1 cellular context compared by ENCODE assay signal in the genomic region with DNA sequence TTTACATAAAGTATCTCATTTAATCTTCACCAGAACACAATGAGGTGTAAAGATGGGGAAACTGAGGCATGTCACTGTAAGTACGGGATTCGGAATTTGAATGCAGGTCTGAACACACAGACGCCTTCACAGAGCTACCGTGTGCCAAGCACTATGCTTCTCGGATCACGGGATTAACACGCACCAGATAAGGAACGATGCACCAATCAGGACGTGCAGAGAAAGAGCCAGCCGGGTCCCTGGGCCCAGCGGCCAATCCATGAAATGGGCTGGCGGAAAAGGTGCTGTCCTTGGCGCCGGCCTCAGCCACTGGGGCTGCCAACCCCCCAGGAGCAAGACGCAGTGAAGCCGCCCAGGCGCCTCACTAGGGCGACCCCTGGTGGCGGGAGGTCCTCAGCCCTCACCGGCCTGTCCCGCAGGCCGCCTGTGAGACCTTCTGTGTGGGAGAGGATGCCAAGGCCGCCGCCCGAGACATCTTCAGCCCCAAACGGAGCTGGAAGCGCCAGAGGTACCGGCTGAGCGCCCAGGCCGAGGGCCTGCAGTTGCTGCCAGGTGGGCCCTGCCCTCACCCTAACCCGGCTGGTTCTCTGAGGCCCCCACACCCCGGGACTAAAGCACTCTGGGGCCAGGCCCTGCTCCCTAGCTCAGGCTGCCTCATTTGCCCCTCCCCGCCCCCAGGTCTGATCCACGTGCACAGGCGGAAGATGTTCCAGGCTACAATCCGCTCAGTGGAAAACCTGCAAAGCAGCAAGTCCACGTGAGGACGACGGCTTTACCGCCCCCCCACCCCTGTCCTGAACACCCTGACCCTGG.
TF ChIP-seq lines count a peak whose summit lies in the region.

No MANE protein-coding gene starts in this region.

TF ChIP-seq in K562, 482 proteins besides CTCF, POLR2A, EP300 and RAD21 (continued from another document and continues in another):
- TF ChIP-seq, protein P1, sequence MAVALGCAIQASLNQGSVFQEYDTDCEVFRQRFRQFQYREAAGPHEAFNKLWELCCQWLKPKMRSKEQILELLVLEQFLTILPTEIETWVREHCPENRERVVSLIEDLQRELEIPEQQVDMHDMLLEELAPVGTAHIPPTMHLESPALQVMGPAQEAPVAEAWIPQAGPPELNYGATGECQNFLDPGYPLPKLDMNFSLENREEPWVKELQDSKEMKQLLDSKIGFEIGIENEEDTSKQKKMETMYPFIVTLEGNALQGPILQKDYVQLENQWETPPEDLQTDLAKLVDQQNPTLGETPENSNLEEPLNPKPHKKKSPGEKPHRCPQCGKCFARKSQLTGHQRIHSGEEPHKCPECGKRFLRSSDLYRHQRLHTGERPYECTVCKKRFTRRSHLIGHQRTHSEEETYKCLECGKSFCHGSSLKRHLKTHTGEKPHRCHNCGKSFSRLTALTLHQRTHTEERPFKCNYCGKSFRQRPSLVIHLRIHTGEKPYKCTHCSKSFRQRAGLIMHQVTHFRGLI (CRISPR knock-in tag; IDR thresholded peaks at IDR 0.05): peak; percentile 36; the same call in 1 of the 2 replicates
- peak; percentile 73; the same call in 1 of the 2 replicates for TF ChIP-seq ZBTB17 (CRISPR knock-in tag; IDR thresholded peaks at IDR 0.05)
- TF ChIP-seq, protein P2, sequence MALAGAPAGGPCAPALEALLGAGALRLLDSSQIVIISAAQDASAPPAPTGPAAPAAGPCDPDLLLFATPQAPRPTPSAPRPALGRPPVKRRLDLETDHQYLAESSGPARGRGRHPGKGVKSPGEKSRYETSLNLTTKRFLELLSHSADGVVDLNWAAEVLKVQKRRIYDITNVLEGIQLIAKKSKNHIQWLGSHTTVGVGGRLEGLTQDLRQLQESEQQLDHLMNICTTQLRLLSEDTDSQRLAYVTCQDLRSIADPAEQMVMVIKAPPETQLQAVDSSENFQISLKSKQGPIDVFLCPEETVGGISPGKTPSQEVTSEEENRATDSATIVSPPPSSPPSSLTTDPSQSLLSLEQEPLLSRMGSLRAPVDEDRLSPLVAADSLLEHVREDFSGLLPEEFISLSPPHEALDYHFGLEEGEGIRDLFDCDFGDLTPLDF (CRISPR knock-in tag; IDR thresholded peaks at IDR 0.05): peak; percentile 96
- TF ChIP-seq GTF2F1 (IDR thresholded peaks at IDR 0.05; ENCODE audit: low read depth, low read length): 0 out of 2 replicates have a peak, but pooled peaks have one; percentile 24
- peak; percentile 76 for TF ChIP-seq MEF2D (tag; conservative IDR thresholded peaks at IDR 0.05; ENCODE audit: low read depth)
- TF ChIP-seq STAT5A (IDR thresholded peaks at IDR 0.05; ENCODE audit: borderline replicate concordance, low read length): peak; percentile 45; the same call in 1 of the 2 replicates
- TF ChIP-seq, protein P3, sequence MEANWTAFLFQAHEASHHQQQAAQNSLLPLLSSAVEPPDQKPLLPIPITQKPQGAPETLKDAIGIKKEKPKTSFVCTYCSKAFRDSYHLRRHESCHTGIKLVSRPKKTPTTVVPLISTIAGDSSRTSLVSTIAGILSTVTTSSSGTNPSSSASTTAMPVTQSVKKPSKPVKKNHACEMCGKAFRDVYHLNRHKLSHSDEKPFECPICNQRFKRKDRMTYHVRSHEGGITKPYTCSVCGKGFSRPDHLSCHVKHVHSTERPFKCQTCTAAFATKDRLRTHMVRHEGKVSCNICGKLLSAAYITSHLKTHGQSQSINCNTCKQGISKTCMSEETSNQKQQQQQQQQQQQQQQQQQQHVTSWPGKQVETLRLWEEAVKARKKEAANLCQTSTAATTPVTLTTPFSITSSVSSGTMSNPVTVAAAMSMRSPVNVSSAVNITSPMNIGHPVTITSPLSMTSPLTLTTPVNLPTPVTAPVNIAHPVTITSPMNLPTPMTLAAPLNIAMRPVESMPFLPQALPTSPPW (CRISPR knock-in tag; IDR thresholded peaks at IDR 0.05): peak; percentile 71
- peak; percentile 98 for TF ChIP-seq HMGN3 (IDR thresholded peaks at IDR 0.05; ENCODE audit: borderline replicate concordance, extremely low read depth, insufficient read length, low read depth, low read length)
- TF ChIP-seq U2AF1 (optimal IDR thresholded peaks at IDR 0.05; ENCODE audit: low read depth, low read length): no peak
- peak; percentile 66 for TF ChIP-seq DACH1 (IDR thresholded peaks at IDR 0.05; ENCODE audit: partially characterized antibody)
- TF ChIP-seq, protein P4, sequence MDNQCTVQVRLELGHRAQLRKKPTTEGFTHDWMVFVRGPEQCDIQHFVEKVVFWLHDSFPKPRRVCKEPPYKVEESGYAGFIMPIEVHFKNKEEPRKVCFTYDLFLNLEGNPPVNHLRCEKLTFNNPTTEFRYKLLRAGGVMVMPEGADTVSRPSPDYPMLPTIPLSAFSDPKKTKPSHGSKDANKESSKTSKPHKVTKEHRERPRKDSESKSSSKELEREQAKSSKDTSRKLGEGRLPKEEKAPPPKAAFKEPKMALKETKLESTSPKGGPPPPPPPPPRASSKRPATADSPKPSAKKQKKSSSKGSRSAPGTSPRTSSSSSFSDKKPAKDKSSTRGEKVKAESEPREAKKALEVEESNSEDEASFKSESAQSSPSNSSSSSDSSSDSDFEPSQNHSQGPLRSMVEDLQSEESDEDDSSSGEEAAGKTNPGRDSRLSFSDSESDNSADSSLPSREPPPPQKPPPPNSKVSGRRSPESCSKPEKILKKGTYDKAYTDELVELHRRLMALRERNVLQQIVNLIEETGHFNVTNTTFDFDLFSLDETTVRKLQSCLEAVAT (IDR thresholded peaks at IDR 0.05): peak in 1 of 2 experiments; percentile 77; a peak in 3 of 4 replicates
- TF ChIP-seq NFXL1 (CRISPR knock-in tag; IDR thresholded peaks at IDR 0.05): peak; percentile 64; the same call in 1 of the 2 replicates
- TF ChIP-seq YY1 (IDR thresholded peaks at IDR 0.05; ENCODE audit: borderline replicate concordance in 1 of 3, control insufficient read depth in 1 of 3, extremely low read depth in 1 of 3, insufficient read depth in 3 of 3, insufficient read length in 1 of 3, insufficient replicate concordance in 2 of 3, low read depth in 1 of 3, low read length in 2 of 3): peak in 2 of 3 experiments; percentile 83 to 86
- TF ChIP-seq, protein P5, sequence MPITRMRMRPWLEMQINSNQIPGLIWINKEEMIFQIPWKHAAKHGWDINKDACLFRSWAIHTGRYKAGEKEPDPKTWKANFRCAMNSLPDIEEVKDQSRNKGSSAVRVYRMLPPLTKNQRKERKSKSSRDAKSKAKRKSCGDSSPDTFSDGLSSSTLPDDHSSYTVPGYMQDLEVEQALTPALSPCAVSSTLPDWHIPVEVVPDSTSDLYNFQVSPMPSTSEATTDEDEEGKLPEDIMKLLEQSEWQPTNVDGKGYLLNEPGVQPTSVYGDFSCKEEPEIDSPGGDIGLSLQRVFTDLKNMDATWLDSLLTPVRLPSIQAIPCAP (CRISPR knock-in tag; IDR thresholded peaks at IDR 0.05; ENCODE audit: borderline replicate concordance): peak; percentile 84; the same call in 1 of the 2 replicates
- TF ChIP-seq HDAC8 (tag; IDR thresholded peaks at IDR 0.05): no peak
- TF ChIP-seq, protein P6, sequence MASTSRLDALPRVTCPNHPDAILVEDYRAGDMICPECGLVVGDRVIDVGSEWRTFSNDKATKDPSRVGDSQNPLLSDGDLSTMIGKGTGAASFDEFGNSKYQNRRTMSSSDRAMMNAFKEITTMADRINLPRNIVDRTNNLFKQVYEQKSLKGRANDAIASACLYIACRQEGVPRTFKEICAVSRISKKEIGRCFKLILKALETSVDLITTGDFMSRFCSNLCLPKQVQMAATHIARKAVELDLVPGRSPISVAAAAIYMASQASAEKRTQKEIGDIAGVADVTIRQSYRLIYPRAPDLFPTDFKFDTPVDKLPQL (IDR thresholded peaks at IDR 0.05; ENCODE audit: extremely low read depth, insufficient read length): no peak
- TF ChIP-seq MAFK (IDR thresholded peaks at IDR 0.05; ENCODE audit: low read length): peak; percentile 32; the same call in 1 of the 2 replicates
- TF ChIP-seq FOSL1 (tag; conservative IDR thresholded peaks at IDR 0.05): peak; percentile 71
- TF ChIP-seq ZNF121 (CRISPR knock-in tag; conservative IDR thresholded peaks at IDR 0.05): peak; percentile 4; the same call in 1 of the 2 replicates
- TF ChIP-seq ZSCAN29 (IDR thresholded peaks at IDR 0.05): 0 out of 2 replicates have a peak, but pooled peaks have one; percentile 22
- TF ChIP-seq MYNN (IDR thresholded peaks at IDR 0.05): peak; percentile 93
- no peak for TF ChIP-seq MYNN (CRISPR knock-in tag; IDR thresholded peaks at IDR 0.05)
- TF ChIP-seq NUFIP1 (IDR thresholded peaks at IDR 0.05; ENCODE audit: partially characterized antibody): no peak
- TF ChIP-seq, protein P7, sequence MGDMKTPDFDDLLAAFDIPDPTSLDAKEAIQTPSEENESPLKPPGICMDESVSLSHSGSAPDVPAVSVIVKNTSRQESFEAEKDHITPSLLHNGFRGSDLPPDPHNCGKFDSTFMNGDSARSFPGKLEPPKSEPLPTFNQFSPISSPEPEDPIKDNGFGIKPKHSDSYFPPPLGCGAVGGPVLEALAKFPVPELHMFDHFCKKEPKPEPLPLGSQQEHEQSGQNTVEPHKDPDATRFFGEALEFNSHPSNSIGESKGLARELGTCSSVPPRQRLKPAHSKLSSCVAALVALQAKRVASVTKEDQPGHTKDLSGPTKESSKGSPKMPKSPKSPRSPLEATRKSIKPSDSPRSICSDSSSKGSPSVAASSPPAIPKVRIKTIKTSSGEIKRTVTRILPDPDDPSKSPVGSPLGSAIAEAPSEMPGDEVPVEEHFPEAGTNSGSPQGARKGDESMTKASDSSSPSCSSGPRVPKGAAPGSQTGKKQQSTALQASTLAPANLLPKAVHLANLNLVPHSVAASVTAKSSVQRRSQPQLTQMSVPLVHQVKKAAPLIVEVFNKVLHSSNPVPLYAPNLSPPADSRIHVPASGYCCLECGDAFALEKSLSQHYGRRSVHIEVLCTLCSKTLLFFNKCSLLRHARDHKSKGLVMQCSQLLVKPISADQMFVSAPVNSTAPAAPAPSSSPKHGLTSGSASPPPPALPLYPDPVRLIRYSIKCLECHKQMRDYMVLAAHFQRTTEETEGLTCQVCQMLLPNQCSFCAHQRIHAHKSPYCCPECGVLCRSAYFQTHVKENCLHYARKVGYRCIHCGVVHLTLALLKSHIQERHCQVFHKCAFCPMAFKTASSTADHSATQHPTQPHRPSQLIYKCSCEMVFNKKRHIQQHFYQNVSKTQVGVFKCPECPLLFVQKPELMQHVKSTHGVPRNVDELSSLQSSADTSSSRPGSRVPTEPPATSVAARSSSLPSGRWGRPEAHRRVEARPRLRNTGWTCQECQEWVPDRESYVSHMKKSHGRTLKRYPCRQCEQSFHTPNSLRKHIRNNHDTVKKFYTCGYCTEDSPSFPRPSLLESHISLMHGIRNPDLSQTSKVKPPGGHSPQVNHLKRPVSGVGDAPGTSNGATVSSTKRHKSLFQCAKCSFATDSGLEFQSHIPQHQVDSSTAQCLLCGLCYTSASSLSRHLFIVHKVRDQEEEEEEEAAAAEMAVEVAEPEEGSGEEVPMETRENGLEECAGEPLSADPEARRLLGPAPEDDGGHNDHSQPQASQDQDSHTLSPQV (IDR thresholded peaks at IDR 0.05): peak; percentile 93
- peak; percentile 86 to 94 for TF ChIP-seq KDM1A (IDR thresholded peaks at IDR 0.05)
- peak; percentile 84 for TF ChIP-seq RNF2 (IDR thresholded peaks at IDR 0.05)
- peak; percentile 74; the same call in 1 of the 2 replicates for TF ChIP-seq GATAD2A (IDR thresholded peaks at IDR 0.05)
- TF ChIP-seq DIDO1 (tag; IDR thresholded peaks at IDR 0.05; ENCODE audit: low read depth): peak; percentile 82; the same call in 1 of the 2 replicates
- TF ChIP-seq SMC3 (conservative IDR thresholded peaks at IDR 0.05; ENCODE audit: insufficient read depth, low read depth, low read length): peak; percentile 89
- peak; percentile 94 for TF ChIP-seq ZBTB7A (IDR thresholded peaks at IDR 0.05; ENCODE audit: borderline replicate concordance, control insufficient read depth, low read depth, low read length)
- peak; percentile 40 for TF ChIP-seq E2F3 (CRISPR knock-in tag; IDR thresholded peaks at IDR 0.05)
- TF ChIP-seq CBX8 (IDR thresholded peaks at IDR 0.05; ENCODE audit: borderline replicate concordance, extremely low read depth, low read depth, low read length, poor library complexity, severe bottlenecking): no peak
- no peak; the same call in 1 of the 2 replicates for TF ChIP-seq ZNF263 (CRISPR knock-in tag; IDR thresholded peaks at IDR 0.05; ENCODE audit: borderline replicate concordance)
- TF ChIP-seq ESRRA (IDR thresholded peaks at IDR 0.05; ENCODE audit: borderline replicate concordance, low read depth): peak; percentile 99
- TF ChIP-seq ZNF707 (CRISPR knock-in tag; conservative IDR thresholded peaks at IDR 0.05): peak; percentile 26; the same call in 1 of the 2 replicates
- TF ChIP-seq, protein P8, sequence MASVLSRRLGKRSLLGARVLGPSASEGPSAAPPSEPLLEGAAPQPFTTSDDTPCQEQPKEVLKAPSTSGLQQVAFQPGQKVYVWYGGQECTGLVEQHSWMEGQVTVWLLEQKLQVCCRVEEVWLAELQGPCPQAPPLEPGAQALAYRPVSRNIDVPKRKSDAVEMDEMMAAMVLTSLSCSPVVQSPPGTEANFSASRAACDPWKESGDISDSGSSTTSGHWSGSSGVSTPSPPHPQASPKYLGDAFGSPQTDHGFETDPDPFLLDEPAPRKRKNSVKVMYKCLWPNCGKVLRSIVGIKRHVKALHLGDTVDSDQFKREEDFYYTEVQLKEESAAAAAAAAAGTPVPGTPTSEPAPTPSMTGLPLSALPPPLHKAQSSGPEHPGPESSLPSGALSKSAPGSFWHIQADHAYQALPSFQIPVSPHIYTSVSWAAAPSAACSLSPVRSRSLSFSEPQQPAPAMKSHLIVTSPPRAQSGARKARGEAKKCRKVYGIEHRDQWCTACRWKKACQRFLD (CRISPR knock-in tag; IDR thresholded peaks at IDR 0.05): peak; percentile 10; the same call in 1 of the 2 replicates
- TF ChIP-seq, protein P9, sequence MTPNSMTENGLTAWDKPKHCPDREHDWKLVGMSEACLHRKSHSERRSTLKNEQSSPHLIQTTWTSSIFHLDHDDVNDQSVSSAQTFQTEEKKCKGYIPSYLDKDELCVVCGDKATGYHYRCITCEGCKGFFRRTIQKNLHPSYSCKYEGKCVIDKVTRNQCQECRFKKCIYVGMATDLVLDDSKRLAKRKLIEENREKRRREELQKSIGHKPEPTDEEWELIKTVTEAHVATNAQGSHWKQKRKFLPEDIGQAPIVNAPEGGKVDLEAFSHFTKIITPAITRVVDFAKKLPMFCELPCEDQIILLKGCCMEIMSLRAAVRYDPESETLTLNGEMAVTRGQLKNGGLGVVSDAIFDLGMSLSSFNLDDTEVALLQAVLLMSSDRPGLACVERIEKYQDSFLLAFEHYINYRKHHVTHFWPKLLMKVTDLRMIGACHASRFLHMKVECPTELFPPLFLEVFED (CRISPR knock-in tag; conservative IDR thresholded peaks at IDR 0.05): 0 out of 2 replicates have a peak, but pooled peaks have one; percentile 7
- peak; percentile 90 for TF ChIP-seq ZNF24 (IDR thresholded peaks at IDR 0.05)
